8 cellular contexts compared by ENCODE assay signal in the genomic region with DNA sequence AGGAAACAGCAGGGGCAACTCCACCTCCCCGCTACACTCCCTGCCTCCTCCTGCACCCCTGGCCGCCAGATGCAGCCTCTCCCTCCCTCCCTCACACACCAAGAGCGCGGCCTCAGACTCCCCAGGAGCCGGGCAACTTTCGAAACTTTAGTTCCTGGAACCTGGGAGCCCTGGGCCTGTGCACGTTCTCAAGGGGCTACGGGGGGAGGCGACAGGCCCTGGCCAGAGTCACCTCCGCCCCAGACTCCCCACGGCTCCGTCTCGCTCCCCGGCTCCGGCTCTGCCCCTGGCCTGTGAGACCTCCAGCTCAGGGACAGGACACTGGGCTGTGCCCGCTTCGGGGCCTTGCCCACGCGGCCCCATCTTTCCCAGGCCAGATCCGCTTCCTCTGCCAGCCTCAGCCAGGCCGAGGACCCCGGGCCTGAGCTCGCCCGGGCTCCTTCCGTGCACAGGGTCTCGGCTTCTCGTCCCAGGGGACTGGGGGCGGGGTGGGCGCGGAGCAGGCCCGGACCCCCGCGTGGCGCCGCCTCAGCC. TPM values are rescaled to one million over a fixed set of nuclear protein-coding genes. Genes with fewer than 3 reads are reported as not detected.
DNase-seq lines count a peak whose midpoint lies in the region; ATAC-seq and TF ChIP-seq lines count a peak whose summit lies in the region.

No MANE protein-coding gene starts in this region.

- peak overlapping the region; percentile 96 to 99 (median 98) for H3K4me2 ChIP-seq in BLaER1 treated with 17β-estradiol and CSF1 and Interleukin-3, amounts not matched to agents 10 nM and 100 nM

- intact Hi-C loops in ascending aorta (cut with DNase I): no loop called here

- peaks cover 37 to 60% (median 46%) of the 10 kb centered on the region in 11 experiments for H3K27me3 ChIP-seq in BLaER1 treated with 17β-estradiol and CSF1 and Interleukin-3, amounts not matched to agents 10 nM and 100 nM
- peaks cover 26% of the 10 kb centered on the region for H3K27me3 ChIP-seq in ascending aorta

- peaks cover 0 to under 1% (median 0%) of the 10 kb centered on the region in 11 experiments; a peak in 3 of 22 replicates for H3K36me3 ChIP-seq in BLaER1 treated with 17β-estradiol and CSF1 and Interleukin-3, amounts not matched to agents 10 nM and 100 nM
- H3K36me3 ChIP-seq in ascending aorta: peaks cover 0 to 8% of the 10 kb centered on the region in 2 donors

- H4K20me1 ChIP-seq in BLaER1 treated with 17β-estradiol and CSF1 and Interleukin-3, amounts not matched to agents 10 nM and 100 nM: peaks cover 0 to 45% (median 15%) of the 10 kb centered on the region in 11 experiments; a peak in 11 of 22 replicates

- H3K4me1 ChIP-seq in BLaER1 treated with 17β-estradiol and CSF1 and Interleukin-3, amounts not matched to agents 10 nM and 100 nM: peaks cover 25 to 53% (median 41%) of the 10 kb centered on the region in 10 experiments
- peaks cover 19 to 24% of the 10 kb centered on the region in 2 donors for H3K4me1 ChIP-seq in ascending aorta

- H3K4me3 Mint-ChIP-seq in memory B cell: peak overlapping the region; percentile 70

- peak overlapping the region; percentile 72 to 88 (median 81) for H3K9ac ChIP-seq in BLaER1 treated with 17β-estradiol and CSF1 and Interleukin-3, amounts not matched to agents 10 nM and 100 nM

- peak overlapping the region; percentile 34 to 85 (median 81); a peak in 21 of 22 replicates for H3K27ac ChIP-seq in BLaER1 treated with 17β-estradiol and CSF1 and Interleukin-3, amounts not matched to agents 10 nM and 100 nM
- H3K27ac ChIP-seq in ascending aorta: no peak overlapping the region

- H3K36me3 Mint-ChIP-seq in memory B cell: no peaks in the 10 kb centered on the region

- no peak for TF ChIP-seq CTCF in ascending aorta (IDR thresholded peaks at IDR 0.05)
- no peak for TF ChIP-seq CTCF in GM10266 (IDR thresholded peaks at IDR 0.05; ENCODE audit: control insufficient read depth, insufficient read depth, low read depth, missing control alignments)

- DNase-seq in ascending aorta (ENCODE audit: low spot score in 2 of 2) (no peak), memory B cell (ENCODE audit: low spot score in 2 of 2) (no peak), GM10266 (ENCODE audit: extremely low spot score) (no peak), hypothalamus (lab: John Stamatoyannopoulos, UW) (no peak), pons (ENCODE audit: low spot score) (no peak)

- H3K27ac Mint-ChIP-seq in memory B cell: no peak overlapping the region

- peak overlapping the region; percentile 52 to 77 (median 68) for H3K4me3 ChIP-seq in BLaER1 treated with 17β-estradiol and CSF1 and Interleukin-3, amounts not matched to agents 10 nM and 100 nM
- peak overlapping the region; percentile 44 to 57 for H3K4me3 ChIP-seq in ascending aorta

- ATAC-seq in HG02642 (IDR thresholded peaks at IDR 0.05; ENCODE audit: poor library complexity, unreplicated experiment): peak; percentile 31
- peak; percentile 14 for ATAC-seq in memory B cell (ENCODE audit: low read depth)
- ATAC-seq in GM21515 (IDR thresholded peaks at IDR 0.05; ENCODE audit: unreplicated experiment): no peak

- H3K27me3 Mint-ChIP-seq in memory B cell: peaks cover 2% of the 10 kb centered on the region

- H3K9me3 Mint-ChIP-seq in memory B cell: no peaks in the 10 kb centered on the region

- H3K4me1 Mint-ChIP-seq in memory B cell: peaks cover 17% of the 10 kb centered on the region

- peaks cover 0 to 5% (median 0%) of the 10 kb centered on the region in 11 experiments; a peak in 8 of 22 replicates for H3K9me3 ChIP-seq in BLaER1 treated with 17β-estradiol and CSF1 and Interleukin-3, amounts not matched to agents 10 nM and 100 nM (replicated peaks in 1 of 11)
- no peaks in the 10 kb centered on the region for H3K9me3 ChIP-seq in ascending aorta

RNA-seq across cellular contexts. Expression of a gene that starts 5.5 kb away (rescaled TPM):
- 0.32 TPM for total RNA-seq in ascending aorta

Comparison
In these comparisons a context has a peak if more than half of its experiments do, and no peak if none do; other contexts are left out.
1. H3K27ac ChIP-seq: peak in BLaER1 treated with 17β-estradiol and CSF1 and Interleukin-3, amounts not matched to agents 10 nM and 100 nM (11 of 11); none in ascending aorta (0 of 2).